In genomic region chr12:6033546-6033945, GRCh38 we compare ENCODE assay signal across 18 cellular contexts.
"Had no signal": no experiment of that assay in that cellular context is flagged by ENCODE, and none has a peak within 500 bp of the region (broad histone marks: within the 10 kb centered on the region; RNA-seq: fewer than 3 reads in every experiment).

No MANE protein-coding gene starts in this region.

- H2AFZ ChIP-seq: parathyroid adenoma had no signal

- H3K27me3 ChIP-seq: breast epithelium, colonic mucosa, heart right ventricle, right lobe of liver, upper lobe of left lung had no signal

- H3K9ac ChIP-seq: parathyroid adenoma had no signal

- H3K4me3 ChIP-seq: breast epithelium, colonic mucosa, heart right ventricle, lower lobe of right lung, right lobe of liver, thoracic aorta, upper lobe of left lung had no signal

- H3K27ac ChIP-seq: breast epithelium, colonic mucosa, heart right ventricle, lower lobe of right lung, parathyroid adenoma, right lobe of liver, thoracic aorta, upper lobe of left lung had no signal

- H3K9me3 ChIP-seq: breast epithelium, colonic mucosa, lower lobe of right lung, right lobe of liver, thoracic aorta, upper lobe of left lung had no signal

- H3K36me3 ChIP-seq: breast epithelium, colonic mucosa, right lobe of liver, thoracic aorta had no signal

- H3K79me2 ChIP-seq: parathyroid adenoma had no signal

- H3K4me1 ChIP-seq: breast epithelium, colonic mucosa, lower lobe of right lung, parathyroid adenoma, upper lobe of left lung had no signal

- ATAC-seq: heart right ventricle; left colon; lower lobe of right lung; naive thymus-derived CD8-positive, alpha-beta T cell; right lobe of liver; stimulated activated naive B cell treated with anti-CD40 and anti-IgM and Interleukin-4, amounts not matched to agents 10 μg/mL and 1 μg/mL and 100 μg/mL, for 72 hours; T-helper 17 cell had no signal

- DNase-seq: activated CD4-positive, alpha-beta T cell treated with anti-CD3 and anti-CD28 coated beads, Interleukin-2, amount 10 ng/mL, durations not matched to agents 24 days and 14 days; activated gamma-delta T cell treated with Interleukin-2 at 50 U/mL for 16 hours; activated T-cell treated with anti-CD3 and anti-CD28 coated beads, Interleukin-2, amount 50 U/mL, for 1 hour; colonic mucosa; heart right ventricle; islet precursor cell; left colon; lower lobe of right lung; naive thymus-derived CD8-positive, alpha-beta T cell; right lobe of liver; stimulated activated CD4-positive, alpha-beta T cell treated with anti-CD3 and anti-CD28 coated beads, Interleukin-2, amount 100 ng/mL, for 48 hours; stimulated activated CD8-positive, alpha-beta memory T cell treated with anti-CD3 and anti-CD28 coated beads, Interleukin-4, amount 100 ng/mL, for 48 hours; stimulated activated naive B cell treated with anti-CD40 and anti-IgM and Interleukin-4, amounts not matched to agents 10 μg/mL and 1 μg/mL and 100 μg/mL, for 72 hours; T-helper 17 cell; upper lobe of left lung had no signal
